In genomic region chr14:70714055-70714550, GRCh38 we compare ENCODE assay signal across 8 cellular contexts.
A peak's percentile ranks its signal among the peaks of the same experiment; 100 is the strongest.
DNase-seq lines count a peak whose midpoint lies in the region; ATAC-seq, FAIRE-seq and TF ChIP-seq lines count a peak whose summit lies in the region.

No MANE protein-coding gene starts in this region.

- H3K27me3 ChIP-seq in BJ (ENCODE audit: control insufficient read depth, insufficient read depth, low read length) = peaks cover 2% of the 10 kb centered on the region; the same call in 1 of the 2 replicates

- TF ChIP-seq POLR2A in H54 (IDR thresholded peaks at IDR 0.05; ENCODE audit: low read depth, low read length) = no peak

- POLR2A ChIA-PET in BJ (lab: Charles Lee) = no interaction called here

- no peak for FAIRE-seq in H54 (lab: Jason Lieb, UNC)

- ATAC-seq in HG03175 (IDR thresholded peaks at IDR 0.05; ENCODE audit: unreplicated experiment) (no peak), GM21390 (IDR thresholded peaks at IDR 0.05; ENCODE audit: unreplicated experiment) (no peak)

- TF ChIP-seq CTCF in BJ (IDR thresholded peaks at IDR 0.05; ENCODE audit: insufficient read depth, low read depth, low read length) = peak; percentile 52
- TF ChIP-seq CTCF in osteocyte (IDR thresholded peaks at IDR 0.05) = peak; percentile 75

- H3K36me3 Mint-ChIP-seq in osteocyte (ENCODE audit: unreplicated experiment) = no peaks in the 10 kb centered on the region

- CTCF ChIA-PET in BJ (lab: Yijun Ruan, JAX) = interaction anchor here (0.8 to 4.2 kb wide), 10 partner anchors 8 to 104 kb away, joined by 3 to 82 read pairs (median 4); no protein-coding TSS in a partner anchor

- no peak overlapping the region for H3K4me3 ChIP-seq in BJ (ENCODE audit: low read depth, low read length)

- H3K27ac Mint-ChIP-seq in osteocyte (ENCODE audit: unreplicated experiment) = no peak overlapping the region

- peaks cover 6% of the 10 kb centered on the region for H3K4me1 Mint-ChIP-seq in osteocyte (ENCODE audit: unreplicated experiment)

- peaks cover 17% of the 10 kb centered on the region for H3K27me3 Mint-ChIP-seq in osteocyte (ENCODE audit: unreplicated experiment)

- no peaks in the 10 kb centered on the region for H3K36me3 ChIP-seq in BJ (ENCODE audit: control insufficient read depth, insufficient read depth, low read length)

- no peak for DNase-seq in BJ (ENCODE audit: low read depth)
- DNase-seq in H54 (ENCODE audit: insufficient read length, low spot score) = peak; percentile 19
- peak; percentile 80 for DNase-seq in NCI-H69 (lab: John Stamatoyannopoulos, UW)
- DNase-seq in activated CD8-positive, alpha-beta memory T cell treated with anti-CD3 and anti-CD28 coated beads, Interleukin-2, amount 50 U/mL, for 4 hours = peak; percentile 47
- peak; percentile 32 for DNase-seq in fibroblast of gingiva (ENCODE audit: low read depth)
- no peak for DNase-seq in osteocyte (ENCODE audit: extremely low spot score, unreplicated experiment)

- no peak overlapping the region for H3K4me3 Mint-ChIP-seq in osteocyte (ENCODE audit: unreplicated experiment)

- H3K9me3 Mint-ChIP-seq in osteocyte (ENCODE audit: unreplicated experiment) = no peaks in the 10 kb centered on the region

Comparison
In these comparisons a context has a peak if more than half of its experiments do, and no peak if none do; other contexts are left out.
1. DNase-seq: peak in H54 (single experiment), NCI-H69 (single experiment), activated CD8-positive, alpha-beta memory T cell treated with anti-CD3 and anti-CD28 coated beads, Interleukin-2, amount 50 U/mL, for 4 hours (single experiment) and fibroblast of gingiva (single experiment); none in BJ (single experiment) and osteocyte (single experiment).